ENCODE assay signal across 13 cellular contexts in genomic region chr4:81506731-81507130, GRCh38. TPM values are rescaled to one million over a fixed set of nuclear protein-coding genes. Genes with fewer than 3 reads are reported as not detected.
DNase-seq lines count a peak whose midpoint lies in the region; ATAC-seq and TF ChIP-seq lines count a peak whose summit lies in the region.
"Had no signal": no experiment of that assay in that cellular context is flagged by ENCODE, and none has a peak within 500 bp of the region (broad histone marks: within the 10 kb centered on the region; RNA-seq: fewer than 3 reads in every experiment).

No MANE protein-coding gene starts in this region.

- no peak overlapping the region for H3K9ac ChIP-seq in GM23248

- H3F3A ChIP-seq in GM23248 (ENCODE audit: insufficient read depth), result no peaks in the 10 kb centered on the region

- no peak for TF ChIP-seq EP300 in esophagus muscularis mucosa (IDR thresholded peaks at IDR 0.05)

- no peaks in the 10 kb centered on the region for H3K9me2 ChIP-seq in GM23248 (ENCODE audit: insufficient read depth)

- H4K20me1 ChIP-seq in GM23248 (ENCODE audit: insufficient read depth), result no peaks in the 10 kb centered on the region

- no peak overlapping the region for H3K4me3 ChIP-seq in esophagus muscularis mucosa
- no peak overlapping the region for H3K4me3 ChIP-seq in GM23248
- no peak overlapping the region for H3K4me3 ChIP-seq in Peyer's patch

- DNase-seq in immature natural killer cell (no peak), esophagus muscularis mucosa (ENCODE audit: extremely low spot score) (no peak), GM23248 (no peak), NCI-H1417 (lab: John Stamatoyannopoulos, UW) (no peak), Peyer's patch (no peak)
- DNase-seq: activated CD4-positive, CD25-positive, alpha-beta regulatory T cell; Calu3; NCI-H2029; stimulated activated CD4-positive, alpha-beta T cell treated with anti-CD3 and anti-CD28 coated beads, Interleukin-4, amount 100 ng/mL, for 24 hours had no signal

- H3K36me3 ChIP-seq in esophagus muscularis mucosa (no peaks in the 10 kb centered on the region), GM23248 (ENCODE audit: low read depth) (no peaks in the 10 kb centered on the region), Peyer's patch (no peaks in the 10 kb centered on the region)

- H3K27ac ChIP-seq in esophagus muscularis mucosa (replicated peaks in 1 of 4) (no peak overlapping the region), GM23248 (no peak overlapping the region), Peyer's patch (no peak overlapping the region)

- peak overlapping the region in 5 of 6 donors; percentile 5 to 93 (median 70) for H3K27ac Mint-ChIP-seq in immature natural killer cell

- 86% methylated on average over 1 of the region's 2 CpGs for WGBS in esophagus muscularis mucosa
- WGBS in GM23248 (ENCODE audit: low coverage in 1 of 2, low lambda C conversion rate in 2 of 2, missing lambda C conversion rate in 2 of 2), 2 experiments, result 46 to 64% methylated on average over 2 of the region's 2 CpGs

- H3K9me3 ChIP-seq in esophagus muscularis mucosa, result no peaks in the 10 kb centered on the region
- H3K9me3 ChIP-seq in GM23248 (ENCODE audit: low read depth), result no peaks in the 10 kb centered on the region
- H3K9me3 ChIP-seq in Peyer's patch, result no peaks in the 10 kb centered on the region

- no peak for TF ChIP-seq POLR2A in esophagus muscularis mucosa (IDR thresholded peaks at IDR 0.05; ENCODE audit: low read depth)
- TF ChIP-seq POLR2A in Peyer's patch (IDR thresholded peaks at IDR 0.05), result no peak

- no peaks in the 10 kb centered on the region for H3K36me3 Mint-ChIP-seq in immature natural killer cell

- in situ Hi-C loops in GM23248 (cut with MboI), result no loop called here

- TF ChIP-seq CTCF in esophagus muscularis mucosa (IDR thresholded peaks at IDR 0.05) (no peak), Peyer's patch (IDR thresholded peaks at IDR 0.05) (no peak)

- intact Hi-C loops in esophagus muscularis mucosa (cut with DNase I), result no loop called here

- peak; percentile 74 for ATAC-seq in GM18502 (IDR thresholded peaks at IDR 0.05; ENCODE audit: poor library complexity, unreplicated experiment)
- ATAC-seq in GM19463 (IDR thresholded peaks at IDR 0.05; ENCODE audit: unreplicated experiment), result peak; percentile 80
- peak; percentile 77 for ATAC-seq in HG03039 (IDR thresholded peaks at IDR 0.05; ENCODE audit: unreplicated experiment)

- no peaks in the 10 kb centered on the region for H3K79me2 ChIP-seq in GM23248 (ENCODE audit: insufficient read depth)

- H3K27me3 Mint-ChIP-seq in immature natural killer cell (ENCODE audit: low read depth in 3 of 3), result peaks cover 2 to 6% (median 4%) of the 10 kb centered on the region in 3 donors

- peaks cover 49% of the 10 kb centered on the region in 2 donors for H3K4me1 Mint-ChIP-seq in immature natural killer cell

- peaks cover 0 to 8% (median 2%) of the 10 kb centered on the region in 4 donors for H3K4me1 ChIP-seq in esophagus muscularis mucosa
- no peaks in the 10 kb centered on the region for H3K4me1 ChIP-seq in GM23248 (ENCODE audit: insufficient read depth)
- peaks cover 0 to 5% (median 2%) of the 10 kb centered on the region in 4 donors for H3K4me1 ChIP-seq in Peyer's patch

- no peaks in the 10 kb centered on the region for H3K9me3 Mint-ChIP-seq in immature natural killer cell

- no peaks in the 10 kb centered on the region for H3K27me3 ChIP-seq in esophagus muscularis mucosa
- peaks cover 3% of the 10 kb centered on the region for H3K27me3 ChIP-seq in GM23248 (replicated peaks; ENCODE audit: insufficient read depth)
- H3K27me3 ChIP-seq in Peyer's patch, result no peaks in the 10 kb centered on the region

- no peak overlapping the region for H2AFZ ChIP-seq in GM23248

- H3K4me3 Mint-ChIP-seq in immature natural killer cell, result no peak overlapping the region

- H3K4me2 ChIP-seq in GM23248 (ENCODE audit: unreplicated experiment), result no peak overlapping the region

RNA-seq across cellular contexts. Expression of gene RASGEF1B, which starts 35.0 kb away (rescaled TPM):
- 10 to 100 TPM in 1 of 3 donors, 1 to 10 TPM in 2; 5.9 to 11.2 (median 7.3) TPM for polyA plus RNA-seq in immature natural killer cell
- 10 to 100 TPM in 1 of 4 donors, 1 to 10 TPM in 3; 5.2 to 18.6 (median 6.2) TPM for total RNA-seq in esophagus muscularis mucosa
- not detected in 2 replicates for total RNA-seq in GM23248 (2014; rRNA removed; shearing (Covaris generic))
- polyA plus RNA-seq in GM23248 (2016; fragmentation: Nextera tagmentation; extraction: Ambion mirVana), result 0.09 TPM in 1 of 2 replicates, not detected in the other
- total RNA-seq in Peyer's patch, result 10 to 100 TPM; 15.4 to 45.4 (median 28.0) TPM
- total RNA-seq: HT1080 had no signal
